ENCODE assay signal across 7 cellular contexts in genomic region chr1:116609796-116610398, GRCh38. TPM values are rescaled to one million over a fixed set of nuclear protein-coding genes. Genes with fewer than 3 reads are reported as not detected.
DNase-seq lines count a peak whose midpoint lies in the region; ATAC-seq, FAIRE-seq and TF ChIP-seq lines count a peak whose summit lies in the region.
"Not testable (repeated sequence)": the region's sequence is repeated elsewhere in the genome, so short reads cannot be mapped to it uniquely, and the experiment has no call there.

No MANE protein-coding gene starts in this region.

- H3K4me1 ChIP-seq in K562 (replicated peaks in 1 of 2; ENCODE audit: control insufficient read depth in 2 of 2, insufficient read depth in 2 of 2, low read length in 2 of 2); small intestine (ENCODE audit: control insufficient read depth in 2 of 2, insufficient read depth in 1 of 2, low read depth in 1 of 2, low read length in 1 of 2): not testable (repeated sequence)

- not testable (repeated sequence) for H3K9me3 Mint-ChIP-seq in CD14-positive monocyte; T-helper 2 cell treated with Interferon-gamma antibody and Interleukin-4, amounts not matched to agents 5 μg/mL and 100 μg/mL, for 36 hours; activated CD8-positive, alpha-beta T cell treated with anti-CD3 and anti-CD28 coated beads for 36 hours

- BruUV-seq in K562 (replicated peaks; lab: Mats Ljungman, UMichigan), result not testable (repeated sequence)

- TF ChIP-seq POLR2A in NB4 (IDR thresholded peaks at IDR 0.05; ENCODE audit: extremely low read depth, insufficient read length); K562 (conservative IDR thresholded peaks at IDR 0.05): not testable (repeated sequence)

- CTCF ChIA-PET in activated CD8-positive, alpha-beta T cell treated with anti-CD3 and anti-CD28 coated beads for 36 hours (lab: Charles Lee); K562 (lab: Yijun Ruan, JAX; ENCODE audit: low intra/inter-chr PET ratio): not testable (repeated sequence)

- H3K9me3 ChIP-seq in K562 (replicated peaks; ENCODE audit: control insufficient read depth, insufficient read depth, low read depth, low read length); small intestine (ENCODE audit: control insufficient read depth, low read depth): not testable (repeated sequence)

- H3K27me3 Mint-ChIP-seq in CD14-positive monocyte (ENCODE audit: low read depth in 3 of 3); T-helper 2 cell treated with Interferon-gamma antibody and Interleukin-4, amounts not matched to agents 5 μg/mL and 100 μg/mL, for 36 hours (ENCODE audit: low read depth); activated CD8-positive, alpha-beta T cell treated with anti-CD3 and anti-CD28 coated beads for 36 hours: not testable (repeated sequence)

- not testable (repeated sequence) for H3K36me3 ChIP-seq in K562 (ENCODE audit: control insufficient read depth, insufficient read depth, low read length); small intestine (ENCODE audit: control insufficient read depth in 2 of 2, insufficient read depth in 2 of 2, low read length in 2 of 2)

- not testable (repeated sequence) for H2AFZ ChIP-seq in K562 (ENCODE audit: low read depth, low read length)

- peak overlapping the region in 1 of 2 donors; percentile 54 for H3K4me3 Mint-ChIP-seq in CD14-positive monocyte
- not testable (repeated sequence) for H3K4me3 Mint-ChIP-seq in T-helper 2 cell treated with Interferon-gamma antibody and Interleukin-4, amounts not matched to agents 5 μg/mL and 100 μg/mL, for 36 hours; activated CD8-positive, alpha-beta T cell treated with anti-CD3 and anti-CD28 coated beads for 36 hours

- H4K20me1 ChIP-seq in K562 (replicated peaks; ENCODE audit: control insufficient read depth, insufficient read depth, low read length), result not testable (repeated sequence)

- not testable (repeated sequence) for TF ChIP-seq EP300 in K562 (IDR thresholded peaks at IDR 0.05; ENCODE audit: low read length)

- in situ Hi-C loops in K562 (cut with MboI), result not testable (repeated sequence)

- peak overlapping the region in 5 of 7 donors; percentile 36 to 58 (median 51) for H3K27ac Mint-ChIP-seq in CD14-positive monocyte
- H3K27ac Mint-ChIP-seq in T-helper 2 cell treated with Interferon-gamma antibody and Interleukin-4, amounts not matched to agents 5 μg/mL and 100 μg/mL, for 36 hours; activated CD8-positive, alpha-beta T cell treated with anti-CD3 and anti-CD28 coated beads for 36 hours: not testable (repeated sequence)

- H3K4me3 ChIP-seq in NB4 (ENCODE audit: low read depth, low read length); K562; small intestine (ENCODE audit: low read depth in 1 of 2, low read length in 2 of 2): not testable (repeated sequence)

- TF ChIP-seq CTCF in CD14-positive monocyte (IDR thresholded peaks at IDR 0.05); NB4 (IDR thresholded peaks at IDR 0.05; ENCODE audit: low read depth, low read length); activated CD8-positive, alpha-beta T cell treated with anti-CD3 and anti-CD28 coated beads for 36 hours (IDR thresholded peaks at IDR 0.05); K562 (IDR thresholded peaks at IDR 0.05 in 2 of 3, conservative IDR thresholded peaks at IDR 0.05 in 1 of 3; ENCODE audit: insufficient read depth in 2 of 3, low read depth in 1 of 3, low read length in 3 of 3): not testable (repeated sequence)

- FAIRE-seq in K562 (lab: Jason Lieb, UNC), result peak; percentile 46
- not testable (repeated sequence) for FAIRE-seq in small intestine (lab: Jason Lieb, UNC)

- not testable (repeated sequence) for H3K27me3 ChIP-seq in K562 (ENCODE audit: control insufficient read depth in 2 of 2, insufficient read depth in 2 of 2, low read length in 2 of 2); small intestine (ENCODE audit: control insufficient read depth in 2 of 2, insufficient read depth in 2 of 2, low read length in 2 of 2)

- not testable (repeated sequence) for H3K9me1 ChIP-seq in K562 (ENCODE audit: control insufficient read depth, insufficient read depth, low read length)

- intact Hi-C loops in CD14-positive monocyte (cut with micrococcal nuclease); activated CD8-positive, alpha-beta T cell treated with anti-CD3 and anti-CD28 coated beads for 36 hours (cut with micrococcal nuclease); K562 (cut with micrococcal nuclease): not testable (repeated sequence)

- peak; percentile 41 for ATAC-seq in activated CD8-positive, alpha-beta T cell treated with anti-CD3 and anti-CD28 coated beads for 36 hours
- ATAC-seq in K562, result not testable (repeated sequence)

- not testable (repeated sequence) for H3K36me3 Mint-ChIP-seq in CD14-positive monocyte; T-helper 2 cell treated with Interferon-gamma antibody and Interleukin-4, amounts not matched to agents 5 μg/mL and 100 μg/mL, for 36 hours (ENCODE audit: low read depth); activated CD8-positive, alpha-beta T cell treated with anti-CD3 and anti-CD28 coated beads for 36 hours (ENCODE audit: low read depth)

- H3K4me1 Mint-ChIP-seq in CD14-positive monocyte, result peaks cover 59% of the 10 kb centered on the region
- peaks cover 18% of the 10 kb centered on the region for H3K4me1 Mint-ChIP-seq in T-helper 2 cell treated with Interferon-gamma antibody and Interleukin-4, amounts not matched to agents 5 μg/mL and 100 μg/mL, for 36 hours (ENCODE audit: low read depth)
- peaks cover 26% of the 10 kb centered on the region for H3K4me1 Mint-ChIP-seq in activated CD8-positive, alpha-beta T cell treated with anti-CD3 and anti-CD28 coated beads for 36 hours (ENCODE audit: low read depth)

- POLR2A ChIA-PET in activated CD8-positive, alpha-beta T cell treated with anti-CD3 and anti-CD28 coated beads for 36 hours (lab: Charles Lee); K562 (lab: Yijun Ruan, JAX): not testable (repeated sequence)

- not testable (repeated sequence) for H3K79me2 ChIP-seq in K562 (ENCODE audit: control insufficient read depth, insufficient read depth, low read length)

- H3K27ac ChIP-seq in K562 (ENCODE audit: extremely low read depth, low read depth, low read length); small intestine (ENCODE audit: low read depth in 1 of 2, low read length in 1 of 2): not testable (repeated sequence)

- H3K9ac ChIP-seq in K562 (ENCODE audit: insufficient read depth in 1 of 2, low read depth in 2 of 2, low read length in 2 of 2), result not testable (repeated sequence)

- not testable (repeated sequence) for DNase-seq in CD14-positive monocyte (ENCODE audit: low spot score); activated CD8-positive, alpha-beta T cell treated with anti-CD3 and anti-CD28 coated beads for 36 hours; K562 (ENCODE audit: extremely low read depth in 1 of 4, low spot score in 3 of 4)
- DNase-seq in NB4 (ENCODE audit: low read depth), result peak; percentile 27
- peak; percentile 67 to 90 for DNase-seq in NCI-H524 (lab: John Stamatoyannopoulos, UW)
- DNase-seq in T-helper 2 cell treated with Interferon-gamma antibody and Interleukin-4, amounts not matched to agents 5 μg/mL and 100 μg/mL, for 36 hours (ENCODE audit: low spot score), result peak; percentile 14
- DNase-seq in small intestine, result peak; percentile 28

- not testable (repeated sequence) for H3K4me2 ChIP-seq in K562 (ENCODE audit: insufficient read depth, low read length)

- TF ChIP-seq RAD21 in K562 (CRISPR knock-in tag; conservative IDR thresholded peaks at IDR 0.05 in 1 of 2, IDR thresholded peaks at IDR 0.05 in 1 of 2), result not testable (repeated sequence)

- WGBS in K562 (ENCODE audit: insufficient coverage, low coverage, missing lambda C conversion rate), result 67% methylated on average over 6 of the region's 6 CpGs
- WGBS in small intestine, 3 donors, result 79 to 81% (median 79%) methylated on average over 6 of the region's 6 CpGs

RNA-seq across cellular contexts. Expression of gene CD58, which starts 39.1 kb away (rescaled TPM):
- polyA plus RNA-seq in CD14-positive monocyte (100 to 1,000 TPM; 128 to 168 TPM), K562 (2011; rRNA removed) (63.1 and 113 TPM in 2 replicates), K562 (2014; fragmentation: Illumina TruSeq; extraction: Trizol) (49.0 and 53.2 TPM in 2 replicates), K562 (2014; fragmentation: Nextera tagmentation; extraction: Ambion mirVana) (10 to 100 TPM; 24.6 to 33.0 TPM), K562 (2014; rRNA removed) (40.9 and 45.0 TPM in 2 replicates), small intestine (10 to 100 TPM; 28.4 to 40.8 (median 28.6) TPM)
- 10 to 100 TPM; 11.1 to 12.7 TPM for total RNA-seq in activated CD8-positive, alpha-beta T cell treated with anti-CD3 and anti-CD28 coated beads for 36 hours
- total RNA-seq in K562 (2011; cell fraction: chromatin; rRNA removed; ENCODE audit: low replicate concordance), result 43.8 and 80.5 TPM in 2 replicates
- total RNA-seq in K562 (2011; cell fraction: nucleolus; rRNA removed), result 32.9 and 38.5 TPM in 2 replicates
- total RNA-seq in K562 (2011; cell fraction: nucleoplasm; rRNA removed), result 55.1 and 71.8 TPM in 2 replicates
- total RNA-seq in K562 (2014; rRNA removed) (18.1 and 20.6 TPM in 2 replicates), K562 (2014; rRNA removed; fragmentation: Illumina TruSeq; extraction: Trizol) (38.9 and 44.3 TPM in 2 replicates), K562 (2015; rRNA removed; fragmentation: Illumina TruSeq; extraction: Trizol) (32.6 and 37.4 TPM in 2 replicates), K562 (2021) (22.6 and 23.1 TPM in 2 replicates)
- 26.9 and 29.8 TPM in 2 replicates for polyA plus RNA-seq in K562 (2011; cell fraction: cytosol; rRNA removed)
- polyA plus RNA-seq in K562 (2011; cell fraction: nucleus; rRNA removed), result 35.4 and 45.0 TPM in 2 replicates
- polyA plus RNA-seq in K562 (2012), result 27.1 and 33.9 TPM in 2 replicates
- polyA minus RNA-seq in K562 (2011; rRNA and poly(A)+ RNA removed), result 43.3 and 57.6 TPM in 2 replicates
- 11.0 and 23.7 TPM in 2 replicates for polyA minus RNA-seq in K562 (2011; cell fraction: cytosol; rRNA and poly(A)+ RNA removed)
- 27.6 and 28.0 TPM in 2 replicates for polyA minus RNA-seq in K562 (2011; cell fraction: nucleus; rRNA and poly(A)+ RNA removed)

RNA-seq across cellular contexts. Expression of gene IGSF3, which starts 57.6 kb away (rescaled TPM):
- polyA plus RNA-seq in CD14-positive monocyte (under 1 TPM in 1 of 2 donors, not detected in 1; 0.07 TPM), K562 (2011; rRNA removed) (7.7 and 8.9 TPM in 2 replicates), K562 (2014; fragmentation: Illumina TruSeq; extraction: Trizol) (10.8 and 11.5 TPM in 2 replicates), K562 (2014; fragmentation: Nextera tagmentation; extraction: Ambion mirVana) (1 to 10 TPM; 1.1 to 1.2 TPM), K562 (2014; rRNA removed) (7.9 and 8.4 TPM in 2 replicates), small intestine (1 to 10 TPM; 5.4 to 8.1 (median 5.8) TPM)
- total RNA-seq in activated CD8-positive, alpha-beta T cell treated with anti-CD3 and anti-CD28 coated beads for 36 hours, result under 1 TPM; 0.54 to 0.72 TPM
- 16.2 and 27.0 TPM in 2 replicates for total RNA-seq in K562 (2011; cell fraction: chromatin; rRNA removed; ENCODE audit: low replicate concordance)
- 35.1 and 40.4 TPM in 2 replicates for total RNA-seq in K562 (2011; cell fraction: nucleolus; rRNA removed)
- total RNA-seq in K562 (2011; cell fraction: nucleoplasm; rRNA removed), result 25.1 and 28.2 TPM in 2 replicates
- total RNA-seq in K562 (2014; rRNA removed) (13.1 and 15.1 TPM in 2 replicates), K562 (2014; rRNA removed; fragmentation: Illumina TruSeq; extraction: Trizol) (7.5 and 7.8 TPM in 2 replicates), K562 (2015; rRNA removed; fragmentation: Illumina TruSeq; extraction: Trizol) (7.5 and 8.3 TPM in 2 replicates), K562 (2021) (14.4 and 15.0 TPM in 2 replicates)
- polyA plus RNA-seq in K562 (2011; cell fraction: cytosol; rRNA removed), result 10.0 and 16.2 TPM in 2 replicates
- polyA plus RNA-seq in K562 (2011; cell fraction: nucleus; rRNA removed), result 10.1 and 17.6 TPM in 2 replicates
- 8.7 and 14.2 TPM in 2 replicates for polyA plus RNA-seq in K562 (2012)
- polyA minus RNA-seq in K562 (2011; rRNA and poly(A)+ RNA removed), result 9.8 and 14.9 TPM in 2 replicates
- 14.1 and 16.5 TPM in 2 replicates for polyA minus RNA-seq in K562 (2011; cell fraction: cytosol; rRNA and poly(A)+ RNA removed)
- 9.7 and 10.1 TPM in 2 replicates for polyA minus RNA-seq in K562 (2011; cell fraction: nucleus; rRNA and poly(A)+ RNA removed)
